8 cellular contexts compared by ENCODE assay signal in genomic region chr14:54565236-54566151, GRCh38. TPM values are rescaled to one million over a fixed set of nuclear protein-coding genes. Genes with fewer than 3 reads are reported as not detected.
DNase-seq lines count a peak whose midpoint lies in the region; ATAC-seq and TF ChIP-seq lines count a peak whose summit lies in the region.

No MANE protein-coding gene starts in this region.

- POLR2A ChIA-PET in activated CD4-positive, alpha-beta T cell treated with anti-CD3 and anti-CD28 coated beads for 36 hours (lab: Charles Lee) = interaction anchor here (0.8 to 2.0 kb wide), 5 partner anchors 16 to 211 kb away, joined by 3 to 5 read pairs (median 5); no protein-coding TSS in a partner anchor

- peak overlapping the region; percentile 67 for H3K4me3 Mint-ChIP-seq in activated CD4-positive, alpha-beta T cell treated with anti-CD3 and anti-CD28 coated beads for 36 hours

- H3K9me3 Mint-ChIP-seq in activated CD4-positive, alpha-beta T cell treated with anti-CD3 and anti-CD28 coated beads for 36 hours (ENCODE audit: low read depth) = no peaks in the 10 kb centered on the region

- H3K27ac ChIP-seq in 22Rv1 (peak overlapping the region; percentile 84), layer of hippocampus (ENCODE audit: low read depth, low read length) (peak overlapping the region; percentile 92)

- ATAC-seq in GM18508 (IDR thresholded peaks at IDR 0.05; ENCODE audit: insufficient read depth, unreplicated experiment) = peak; percentile 38
- peak; percentile 58 for ATAC-seq in HG02943 (IDR thresholded peaks at IDR 0.05; ENCODE audit: low read depth, unreplicated experiment)
- peak; percentile 70 for ATAC-seq in activated CD4-positive, alpha-beta T cell treated with anti-CD3 and anti-CD28 coated beads for 36 hours

- H3K27ac Mint-ChIP-seq in activated CD4-positive, alpha-beta T cell treated with anti-CD3 and anti-CD28 coated beads for 36 hours = no peak overlapping the region

- peaks cover 15% of the 10 kb centered on the region for H3K27me3 Mint-ChIP-seq in activated CD4-positive, alpha-beta T cell treated with anti-CD3 and anti-CD28 coated beads for 36 hours

- peaks cover 24% of the 10 kb centered on the region for H3K4me1 Mint-ChIP-seq in activated CD4-positive, alpha-beta T cell treated with anti-CD3 and anti-CD28 coated beads for 36 hours

- peak; percentile 66 for DNase-seq in NCI-H2107 treated with DMSO at 0.1 percent for 48 hours (lab: John Stamatoyannopoulos, UW; ENCODE audit: unreplicated experiment)
- DNase-seq in activated CD4-positive, alpha-beta T cell treated with anti-CD3 and anti-CD28 coated beads for 36 hours = peak; percentile 86
- peak; percentile 91 for DNase-seq in choroid plexus epithelial cell (ENCODE audit: low read depth)
- DNase-seq in stimulated activated CD4-positive, alpha-beta T cell treated with anti-CD3 and anti-CD28 coated beads, Interleukin-1b, Interleukin-23, amount 100 ng/mL, for 24 hours (ENCODE audit: low read depth in 4 of 4, low spot score in 1 of 4) = peak in 3 of 4 experiments; percentile 38 to 59 (median 55)

- H3K4me3 ChIP-seq in choroid plexus epithelial cell (ENCODE audit: low read depth, low read length) = peak overlapping the region; percentile 77

- H3K27me3 ChIP-seq in layer of hippocampus (ENCODE audit: control insufficient read depth, insufficient read depth, low read length) = no peaks in the 10 kb centered on the region

- TF ChIP-seq CTCF in 22Rv1 (IDR thresholded peaks at IDR 0.05) = peak; percentile 22
- TF ChIP-seq CTCF in choroid plexus epithelial cell (conservative IDR thresholded peaks at IDR 0.05; ENCODE audit: low read depth, low read length) = no peak

- CTCF ChIA-PET in activated CD4-positive, alpha-beta T cell treated with anti-CD3 and anti-CD28 coated beads for 36 hours (lab: Charles Lee) = interaction anchor here (0.6 to 10.6 kb wide), 10 partner anchors 77 to 327 kb away, joined by 3 to 189 read pairs (median 4); no protein-coding TSS in a partner anchor

- intact Hi-C loops in activated CD4-positive, alpha-beta T cell treated with anti-CD3 and anti-CD28 coated beads for 36 hours (cut with DNase I, micrococcal nuclease) = loop anchor here (1.0 to 10.0 kb wide), 11 partner anchors 57 to 489 kb away; partner anchors contain the start of genes CNIH1 (in 2 of the 2), GCH1 (in 2 of the 2) and MAPK1IP1L (in 1 of the 2)

- H3K36me3 Mint-ChIP-seq in activated CD4-positive, alpha-beta T cell treated with anti-CD3 and anti-CD28 coated beads for 36 hours (ENCODE audit: low read depth) = no peaks in the 10 kb centered on the region

RNA-seq across cellular contexts. Expression of gene SAMD4A, which starts 1.4 kb away (rescaled TPM):
- 1 to 10 TPM; 2.7 to 2.8 TPM for total RNA-seq in activated CD4-positive, alpha-beta T cell treated with anti-CD3 and anti-CD28 coated beads for 36 hours

RNA-seq across cellular contexts. Expression of gene CGRRF1, which starts 55.8 kb away (rescaled TPM):
- 10 to 100 TPM; 10.2 to 15.2 TPM for total RNA-seq in activated CD4-positive, alpha-beta T cell treated with anti-CD3 and anti-CD28 coated beads for 36 hours

Comparison
In these comparisons a context has a peak if more than half of its experiments do, and no peak if none do; other contexts are left out.
1. Peak in every context shown above with its lines: DNase-seq, ATAC-seq, H3K4me3 ChIP-seq and H3K27ac ChIP-seq.